ENCODE assay signal across 17 cellular contexts in the genomic region with DNA sequence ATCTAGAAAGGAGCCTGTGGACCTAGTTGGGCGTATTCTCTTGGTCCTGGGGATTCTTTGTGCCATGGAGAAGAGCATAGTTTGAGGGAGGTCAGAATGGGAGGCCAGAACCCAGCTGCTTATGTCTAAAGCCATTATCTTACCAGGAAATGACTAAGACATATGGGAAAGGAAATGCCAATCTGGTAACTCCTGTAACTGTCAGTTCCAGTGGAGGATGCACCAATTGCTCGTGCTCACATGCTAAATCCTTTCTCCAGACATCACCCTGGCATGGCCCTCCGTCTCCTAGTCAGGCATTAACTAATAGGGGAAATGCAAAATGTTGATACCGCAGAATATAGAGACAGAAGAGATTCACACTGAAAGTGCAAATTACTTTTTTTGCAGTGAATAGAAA.
A peak's percentile ranks its signal among the peaks of the same experiment; 100 is the strongest.
DNase-seq lines count a peak whose midpoint lies in the region; TF ChIP-seq lines count a peak whose summit lies in the region.
"Had no signal": no experiment of that assay in that cellular context is flagged by ENCODE, and none has a peak within 500 bp of the region (broad histone marks: within the 10 kb centered on the region; RNA-seq: fewer than 3 reads in every experiment).

No MANE protein-coding gene starts in this region.

- peaks cover 9% of the 10 kb centered on the region for H3K27me3 Mint-ChIP-seq in nephron progenitor cell (ENCODE audit: low read depth, poor library complexity)
- H3K27me3 Mint-ChIP-seq: stimulated activated naive CD8-positive, alpha-beta T cell treated with anti-CD3 and anti-CD28 coated beads, Interleukin-15, Interleukin-2, amounts not matched to agents 100 ng/mL and 50 ng/mL, for 24 hours had no signal

- H3K9me3 ChIP-seq in testis = no peaks in the 10 kb centered on the region
- H3K9me3 ChIP-seq: ascending aorta, pancreas, vagina had no signal

- no peaks in the 10 kb centered on the region for H3K4me1 ChIP-seq in testis
- H3K4me1 ChIP-seq: ascending aorta, pancreas, spleen, vagina had no signal

- intact Hi-C loops in testis (cut with DNase I; ENCODE audit: low total_unique reads) = no loop called here

- no peaks in the 10 kb centered on the region for H3K27me3 ChIP-seq in testis
- H3K27me3 ChIP-seq: ascending aorta, vagina had no signal

- H3K27ac Mint-ChIP-seq in nephron progenitor cell = no peak overlapping the region
- H3K27ac Mint-ChIP-seq: stimulated activated naive CD8-positive, alpha-beta T cell treated with anti-CD3 and anti-CD28 coated beads, Interleukin-15, Interleukin-2, amounts not matched to agents 100 ng/mL and 50 ng/mL, for 24 hours had no signal

- H3K27ac ChIP-seq in testis = no peak overlapping the region
- H3K27ac ChIP-seq: ascending aorta, pancreas, spleen, vagina had no signal

- no peak overlapping the region for H3K4me3 ChIP-seq in testis
- H3K4me3 ChIP-seq: ascending aorta, pancreas, spleen, vagina had no signal

- H3K36me3 ChIP-seq in testis (ENCODE audit: low read depth, missing control alignments) = no peaks in the 10 kb centered on the region
- H3K36me3 ChIP-seq: pancreas, spleen, vagina had no signal

- WGBS in testis, 2 donors = 71 to 84% methylated on average over 4 of the region's 4 CpGs

- H3K4me3 Mint-ChIP-seq in nephron progenitor cell = no peak overlapping the region
- H3K4me3 Mint-ChIP-seq: stimulated activated naive CD8-positive, alpha-beta T cell treated with anti-CD3 and anti-CD28 coated beads, Interleukin-15, Interleukin-2, amounts not matched to agents 100 ng/mL and 50 ng/mL, for 24 hours had no signal

- TF ChIP-seq POLR2A in testis (IDR thresholded peaks at IDR 0.05) = no peak

- H3K4me1 Mint-ChIP-seq in nephron progenitor cell = no peaks in the 10 kb centered on the region

- TF ChIP-seq CTCF in nephron progenitor cell (IDR thresholded peaks at IDR 0.05) (no peak), testis (IDR thresholded peaks at IDR 0.05) (no peak)

- H3K36me3 Mint-ChIP-seq in nephron progenitor cell (ENCODE audit: low read depth) = no peaks in the 10 kb centered on the region

- peak; percentile 37 for DNase-seq in AG08395 (ENCODE audit: low spot score)
- peak; percentile 36 for DNase-seq in HS-5 (ENCODE audit: low read depth)
- peak; percentile 1 for DNase-seq in amniotic stem cell (lab: John Stamatoyannopoulos, UW)
- DNase-seq in iris pigment epithelial cell (ENCODE audit: low read depth) = peak; percentile 76
- no peak for DNase-seq in nephron progenitor cell
- no peak for DNase-seq in SKM-1 treated with dmso at 0.1 percent for 144 hours (lab: John Stamatoyannopoulos, UW; ENCODE audit: unreplicated experiment)
- no peak for DNase-seq in DMS153 (lab: John Stamatoyannopoulos, UW)
- no peak for DNase-seq in testis
- DNase-seq: AML-193, DND-41, midbrain, NCI-H2171, pancreas, spleen had no signal

- H3K9me3 Mint-ChIP-seq in nephron progenitor cell = no peaks in the 10 kb centered on the region

Comparison
In these comparisons a context has a peak if more than half of its experiments do, and no peak if none do; other contexts are left out.
1. DNase-seq: peak in AG08395 (single experiment), HS-5 (single experiment), amniotic stem cell (single experiment) and iris pigment epithelial cell (single experiment); none in nephron progenitor cell (single experiment), SKM-1 treated with dmso at 0.1 percent for 144 hours (single experiment), DMS153 (single experiment) and testis (single experiment).